8 cellular contexts compared by ENCODE assay signal in the genomic region with DNA sequence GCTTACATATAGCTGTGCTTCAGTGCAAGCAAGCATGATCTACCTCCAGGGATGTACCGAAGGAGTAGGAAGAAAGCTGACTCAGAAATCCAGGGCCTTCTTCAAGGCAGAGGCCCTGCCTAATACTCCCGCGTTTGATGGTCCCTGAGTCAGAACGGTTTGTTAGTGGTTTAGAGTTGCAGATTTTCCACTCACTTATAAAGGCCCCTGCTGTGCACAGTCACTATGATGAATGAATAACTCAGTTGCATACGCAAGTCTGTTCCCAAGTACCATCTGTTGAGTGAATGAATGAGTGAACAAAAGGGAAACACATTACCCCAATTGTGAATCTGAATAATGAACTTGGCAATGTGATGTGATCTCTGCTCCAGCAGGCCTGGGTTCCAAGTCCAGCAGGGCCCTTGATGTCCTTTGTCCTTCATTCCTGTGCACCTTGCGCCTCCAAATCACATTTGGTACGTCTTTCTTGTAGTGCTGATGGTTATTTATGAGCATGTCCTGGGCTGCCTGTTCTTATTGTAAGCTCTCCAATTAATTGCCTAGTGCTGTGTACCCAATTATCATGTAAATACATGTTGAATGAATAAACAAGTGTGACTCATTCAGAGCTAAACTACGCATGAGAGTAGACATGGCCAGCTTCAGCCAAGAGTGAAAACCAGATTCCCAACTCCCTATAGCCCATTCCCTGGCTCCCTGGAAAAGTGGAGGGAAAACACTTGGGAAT.
DNase-seq lines count a peak whose midpoint lies in the region; ATAC-seq and FAIRE-seq lines count a peak whose summit lies in the region.

No MANE protein-coding gene starts in this region.

- peak; percentile 88 for DNase-seq in ACHN
- DNase-seq in HS-5 (ENCODE audit: low read depth): peak; percentile 85
- DNase-seq in activated naive CD4-positive, alpha-beta T cell treated with anti-CD3 and anti-CD28 coated beads, Interleukin-2, amount 50 U/mL, for 16 hours: peak; percentile 39
- DNase-seq in kidney tubule cell (ENCODE audit: low spot score): peak; percentile 90
- DNase-seq in DMS79 treated with DMSO at 0.1 percent for 48 hours (lab: John Stamatoyannopoulos, UW): no peak
- no peak for DNase-seq in urothelium cell line (ENCODE audit: low spot score)
- DNase-seq in NCI-H2227 (lab: John Stamatoyannopoulos, UW; ENCODE audit: unreplicated experiment): no peak

- in situ Hi-C loops in ACHN (cut with HindIII; ENCODE audit: low pct_ligation_motif_present, low pct_unique_long_range_greater_than_20kb, low sequenced_read_pairs): no loop called here

- no peak for ATAC-seq in GM19463 (IDR thresholded peaks at IDR 0.05; ENCODE audit: unreplicated experiment)

- FAIRE-seq in urothelium cell line (lab: Jason Lieb, UNC): no peak

Comparison
In these comparisons a context has a peak if more than half of its experiments do, and no peak if none do; other contexts are left out.
1. DNase-seq: peak in ACHN (single experiment), HS-5 (single experiment), activated naive CD4-positive, alpha-beta T cell treated with anti-CD3 and anti-CD28 coated beads, Interleukin-2, amount 50 U/mL, for 16 hours (single experiment) and kidney tubule cell (single experiment); none in DMS79 treated with DMSO at 0.1 percent for 48 hours (single experiment), urothelium cell line (single experiment) and NCI-H2227 (single experiment).